Comparison of ENCODE assay signal across 1 cellular context in the genomic region with DNA sequence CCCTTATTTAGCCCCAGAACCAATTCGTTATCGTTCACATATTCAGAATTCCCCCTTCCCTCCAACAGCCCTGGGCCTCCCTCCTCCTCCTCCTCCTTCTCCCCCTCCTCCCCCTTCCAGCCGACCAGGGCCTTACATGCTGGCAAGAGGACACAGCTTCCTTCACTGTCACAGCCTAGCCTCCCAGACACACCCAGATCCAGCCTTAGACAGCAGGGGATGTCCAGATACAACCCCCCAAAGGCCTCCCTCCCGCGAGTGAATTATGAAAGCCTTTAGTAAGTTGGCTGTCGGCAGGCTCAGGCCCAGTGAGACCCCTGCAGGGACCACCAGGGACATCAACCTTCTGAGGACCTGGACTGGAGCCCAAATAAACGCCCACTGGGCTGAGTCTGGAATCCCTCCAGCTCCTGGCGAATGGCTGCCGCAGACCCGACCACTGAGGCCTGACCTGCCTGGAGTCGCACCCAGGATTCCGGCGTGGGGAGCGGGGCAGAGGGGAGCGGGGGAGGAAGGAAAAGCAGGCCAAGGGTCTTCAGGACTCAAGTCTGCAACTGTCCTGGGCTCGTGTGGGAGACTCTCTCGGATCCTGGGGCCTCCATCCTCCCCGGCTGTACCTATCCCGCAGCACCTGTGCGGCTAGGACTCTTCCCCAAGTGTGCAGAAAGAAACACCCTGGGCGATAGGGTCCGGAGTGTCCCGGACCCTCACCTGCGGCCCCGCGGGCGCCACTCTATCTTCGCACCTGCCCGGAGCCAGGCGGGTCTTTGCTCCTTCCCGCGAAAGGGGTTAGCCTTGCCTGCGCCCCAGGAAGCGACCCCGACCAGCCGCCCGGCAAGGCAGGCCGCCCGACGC.
TF ChIP-seq lines count a peak whose summit lies in the region.

No MANE protein-coding gene starts in this region.

TF ChIP-seq in HEK293, 187 proteins besides CTCF, POLR2A, EP300 and RAD21 (continued from another document and continues in another):
- TF ChIP-seq, protein P1, sequence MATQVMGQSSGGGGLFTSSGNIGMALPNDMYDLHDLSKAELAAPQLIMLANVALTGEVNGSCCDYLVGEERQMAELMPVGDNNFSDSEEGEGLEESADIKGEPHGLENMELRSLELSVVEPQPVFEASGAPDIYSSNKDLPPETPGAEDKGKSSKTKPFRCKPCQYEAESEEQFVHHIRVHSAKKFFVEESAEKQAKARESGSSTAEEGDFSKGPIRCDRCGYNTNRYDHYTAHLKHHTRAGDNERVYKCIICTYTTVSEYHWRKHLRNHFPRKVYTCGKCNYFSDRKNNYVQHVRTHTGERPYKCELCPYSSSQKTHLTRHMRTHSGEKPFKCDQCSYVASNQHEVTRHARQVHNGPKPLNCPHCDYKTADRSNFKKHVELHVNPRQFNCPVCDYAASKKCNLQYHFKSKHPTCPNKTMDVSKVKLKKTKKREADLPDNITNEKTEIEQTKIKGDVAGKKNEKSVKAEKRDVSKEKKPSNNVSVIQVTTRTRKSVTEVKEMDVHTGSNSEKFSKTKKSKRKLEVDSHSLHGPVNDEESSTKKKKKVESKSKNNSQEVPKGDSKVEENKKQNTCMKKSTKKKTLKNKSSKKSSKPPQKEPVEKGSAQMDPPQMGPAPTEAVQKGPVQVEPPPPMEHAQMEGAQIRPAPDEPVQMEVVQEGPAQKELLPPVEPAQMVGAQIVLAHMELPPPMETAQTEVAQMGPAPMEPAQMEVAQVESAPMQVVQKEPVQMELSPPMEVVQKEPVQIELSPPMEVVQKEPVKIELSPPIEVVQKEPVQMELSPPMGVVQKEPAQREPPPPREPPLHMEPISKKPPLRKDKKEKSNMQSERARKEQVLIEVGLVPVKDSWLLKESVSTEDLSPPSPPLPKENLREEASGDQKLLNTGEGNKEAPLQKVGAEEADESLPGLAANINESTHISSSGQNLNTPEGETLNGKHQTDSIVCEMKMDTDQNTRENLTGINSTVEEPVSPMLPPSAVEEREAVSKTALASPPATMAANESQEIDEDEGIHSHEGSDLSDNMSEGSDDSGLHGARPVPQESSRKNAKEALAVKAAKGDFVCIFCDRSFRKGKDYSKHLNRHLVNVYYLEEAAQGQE (tag by site-specific recombination; IDR thresholded peaks at IDR 0.05), result no peak
- no peak for TF ChIP-seq MYNN (tag by site-specific recombination; IDR thresholded peaks at IDR 0.05; ENCODE audit: borderline replicate concordance)
- TF ChIP-seq, protein P2, sequence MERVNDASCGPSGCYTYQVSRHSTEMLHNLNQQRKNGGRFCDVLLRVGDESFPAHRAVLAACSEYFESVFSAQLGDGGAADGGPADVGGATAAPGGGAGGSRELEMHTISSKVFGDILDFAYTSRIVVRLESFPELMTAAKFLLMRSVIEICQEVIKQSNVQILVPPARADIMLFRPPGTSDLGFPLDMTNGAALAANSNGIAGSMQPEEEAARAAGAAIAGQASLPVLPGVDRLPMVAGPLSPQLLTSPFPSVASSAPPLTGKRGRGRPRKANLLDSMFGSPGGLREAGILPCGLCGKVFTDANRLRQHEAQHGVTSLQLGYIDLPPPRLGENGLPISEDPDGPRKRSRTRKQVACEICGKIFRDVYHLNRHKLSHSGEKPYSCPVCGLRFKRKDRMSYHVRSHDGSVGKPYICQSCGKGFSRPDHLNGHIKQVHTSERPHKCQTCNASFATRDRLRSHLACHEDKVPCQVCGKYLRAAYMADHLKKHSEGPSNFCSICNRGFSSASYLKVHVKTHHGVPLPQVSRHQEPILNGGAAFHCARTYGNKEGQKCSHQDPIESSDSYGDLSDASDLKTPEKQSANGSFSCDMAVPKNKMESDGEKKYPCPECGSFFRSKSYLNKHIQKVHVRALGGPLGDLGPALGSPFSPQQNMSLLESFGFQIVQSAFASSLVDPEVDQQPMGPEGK (tag by site-specific recombination; IDR thresholded peaks at IDR 0.05), result peak; percentile 55; the same call in 1 of the 2 replicates
- peak; percentile 74; the same call in 1 of the 2 replicates for TF ChIP-seq KLF9 (tag by site-specific recombination; IDR thresholded peaks at IDR 0.05; ENCODE audit: low read depth)
- peak; percentile 73 for TF ChIP-seq ZBTB20 (tag by site-specific recombination; IDR thresholded peaks at IDR 0.05)
- TF ChIP-seq, protein P3, sequence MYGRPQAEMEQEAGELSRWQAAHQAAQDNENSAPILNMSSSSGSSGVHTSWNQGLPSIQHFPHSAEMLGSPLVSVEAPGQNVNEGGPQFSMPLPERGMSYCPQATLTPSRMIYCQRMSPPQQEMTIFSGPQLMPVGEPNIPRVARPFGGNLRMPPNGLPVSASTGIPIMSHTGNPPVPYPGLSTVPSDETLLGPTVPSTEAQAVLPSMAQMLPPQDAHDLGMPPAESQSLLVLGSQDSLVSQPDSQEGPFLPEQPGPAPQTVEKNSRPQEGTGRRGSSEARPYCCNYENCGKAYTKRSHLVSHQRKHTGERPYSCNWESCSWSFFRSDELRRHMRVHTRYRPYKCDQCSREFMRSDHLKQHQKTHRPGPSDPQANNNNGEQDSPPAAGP (tag by site-specific recombination; IDR thresholded peaks at IDR 0.05), result 0 out of 2 replicates have a peak, but pooled peaks have one; percentile 46
- TF ChIP-seq ZNF768 (tag by site-specific recombination; IDR thresholded peaks at IDR 0.05), result no peak
- TF ChIP-seq ZEB2 (tag by site-specific recombination; IDR thresholded peaks at IDR 0.05), result 0 out of 2 replicates have a peak, but pooled peaks have one; percentile 39
- TF ChIP-seq ZNF391 (tag by site-specific recombination; IDR thresholded peaks at IDR 0.05; ENCODE audit: borderline replicate concordance, low read depth), result no peak
- no peak for TF ChIP-seq ZNF24 (tag by site-specific recombination; IDR thresholded peaks at IDR 0.05)
- peak; percentile 68; the same call in 1 of the 2 replicates for TF ChIP-seq ZNF10 (tag by site-specific recombination; IDR thresholded peaks at IDR 0.05)
- TF ChIP-seq, protein P4, sequence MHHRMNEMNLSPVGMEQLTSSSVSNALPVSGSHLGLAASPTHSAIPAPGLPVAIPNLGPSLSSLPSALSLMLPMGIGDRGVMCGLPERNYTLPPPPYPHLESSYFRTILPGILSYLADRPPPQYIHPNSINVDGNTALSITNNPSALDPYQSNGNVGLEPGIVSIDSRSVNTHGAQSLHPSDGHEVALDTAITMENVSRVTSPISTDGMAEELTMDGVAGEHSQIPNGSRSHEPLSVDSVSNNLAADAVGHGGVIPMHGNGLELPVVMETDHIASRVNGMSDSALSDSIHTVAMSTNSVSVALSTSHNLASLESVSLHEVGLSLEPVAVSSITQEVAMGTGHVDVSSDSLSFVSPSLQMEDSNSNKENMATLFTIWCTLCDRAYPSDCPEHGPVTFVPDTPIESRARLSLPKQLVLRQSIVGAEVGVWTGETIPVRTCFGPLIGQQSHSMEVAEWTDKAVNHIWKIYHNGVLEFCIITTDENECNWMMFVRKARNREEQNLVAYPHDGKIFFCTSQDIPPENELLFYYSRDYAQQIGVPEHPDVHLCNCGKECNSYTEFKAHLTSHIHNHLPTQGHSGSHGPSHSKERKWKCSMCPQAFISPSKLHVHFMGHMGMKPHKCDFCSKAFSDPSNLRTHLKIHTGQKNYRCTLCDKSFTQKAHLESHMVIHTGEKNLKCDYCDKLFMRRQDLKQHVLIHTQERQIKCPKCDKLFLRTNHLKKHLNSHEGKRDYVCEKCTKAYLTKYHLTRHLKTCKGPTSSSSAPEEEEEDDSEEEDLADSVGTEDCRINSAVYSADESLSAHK (tag by site-specific recombination; IDR thresholded peaks at IDR 0.05), result no peak
- TF ChIP-seq ZBTB8A (tag by site-specific recombination; IDR thresholded peaks at IDR 0.05), result peak; percentile 99
- TF ChIP-seq, protein P5, sequence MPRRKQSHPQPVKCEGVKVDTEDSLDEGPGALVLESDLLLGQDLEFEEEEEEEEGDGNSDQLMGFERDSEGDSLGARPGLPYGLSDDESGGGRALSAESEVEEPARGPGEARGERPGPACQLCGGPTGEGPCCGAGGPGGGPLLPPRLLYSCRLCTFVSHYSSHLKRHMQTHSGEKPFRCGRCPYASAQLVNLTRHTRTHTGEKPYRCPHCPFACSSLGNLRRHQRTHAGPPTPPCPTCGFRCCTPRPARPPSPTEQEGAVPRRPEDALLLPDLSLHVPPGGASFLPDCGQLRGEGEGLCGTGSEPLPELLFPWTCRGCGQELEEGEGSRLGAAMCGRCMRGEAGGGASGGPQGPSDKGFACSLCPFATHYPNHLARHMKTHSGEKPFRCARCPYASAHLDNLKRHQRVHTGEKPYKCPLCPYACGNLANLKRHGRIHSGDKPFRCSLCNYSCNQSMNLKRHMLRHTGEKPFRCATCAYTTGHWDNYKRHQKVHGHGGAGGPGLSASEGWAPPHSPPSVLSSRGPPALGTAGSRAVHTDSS (tag by site-specific recombination; IDR thresholded peaks at IDR 0.05), result peak; percentile 69
- TF ChIP-seq ZIC2 (tag by site-specific recombination; IDR thresholded peaks at IDR 0.05), result peak; percentile 98
- TF ChIP-seq, protein P6, sequence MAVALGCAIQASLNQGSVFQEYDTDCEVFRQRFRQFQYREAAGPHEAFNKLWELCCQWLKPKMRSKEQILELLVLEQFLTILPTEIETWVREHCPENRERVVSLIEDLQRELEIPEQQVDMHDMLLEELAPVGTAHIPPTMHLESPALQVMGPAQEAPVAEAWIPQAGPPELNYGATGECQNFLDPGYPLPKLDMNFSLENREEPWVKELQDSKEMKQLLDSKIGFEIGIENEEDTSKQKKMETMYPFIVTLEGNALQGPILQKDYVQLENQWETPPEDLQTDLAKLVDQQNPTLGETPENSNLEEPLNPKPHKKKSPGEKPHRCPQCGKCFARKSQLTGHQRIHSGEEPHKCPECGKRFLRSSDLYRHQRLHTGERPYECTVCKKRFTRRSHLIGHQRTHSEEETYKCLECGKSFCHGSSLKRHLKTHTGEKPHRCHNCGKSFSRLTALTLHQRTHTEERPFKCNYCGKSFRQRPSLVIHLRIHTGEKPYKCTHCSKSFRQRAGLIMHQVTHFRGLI (tag by site-specific recombination; IDR thresholded peaks at IDR 0.05), result no peak
- TF ChIP-seq ZFP37 (tag by site-specific recombination; IDR thresholded peaks at IDR 0.05), result no peak
- TF ChIP-seq KLF1 (tag by site-specific recombination; IDR thresholded peaks at IDR 0.05), result peak; percentile 57
- TF ChIP-seq ZBTB17 (tag by site-specific recombination; IDR thresholded peaks at IDR 0.05), result peak; percentile 71
- no peak for TF ChIP-seq ZNF175 (tag by site-specific recombination; IDR thresholded peaks at IDR 0.05)
- no peak for TF ChIP-seq ZBTB21 (tag by site-specific recombination; IDR thresholded peaks at IDR 0.05)
- peak; percentile 24; the same call in 1 of the 2 replicates for TF ChIP-seq KLF7 (tag by site-specific recombination; IDR thresholded peaks at IDR 0.05; ENCODE audit: borderline replicate concordance)
- TF ChIP-seq OVOL3 (tag by site-specific recombination; IDR thresholded peaks at IDR 0.05), result no peak
- TF ChIP-seq HOXC10 (CRISPR knock-in tag; IDR thresholded peaks at IDR 0.05), result no peak
- TF ChIP-seq ZNF830 (tag by site-specific recombination; IDR thresholded peaks at IDR 0.05; ENCODE audit: low read depth), result no peak
- TF ChIP-seq GLIS1 (tag by site-specific recombination; IDR thresholded peaks at IDR 0.05), result peak; percentile 96
- 0 out of 2 replicates have a peak, but pooled peaks have one; percentile 28 for TF ChIP-seq ZNF843 (tag by site-specific recombination; IDR thresholded peaks at IDR 0.05)
- TF ChIP-seq ZNF664 (tag by site-specific recombination; IDR thresholded peaks at IDR 0.05), result no peak
- TF ChIP-seq ZNF660 (tag by site-specific recombination; IDR thresholded peaks at IDR 0.05), result peak; percentile 13; the same call in 1 of the 2 replicates
- peak; percentile 83 for TF ChIP-seq ZNF600 (tag by site-specific recombination; IDR thresholded peaks at IDR 0.05)
- TF ChIP-seq ZXDB (tag by site-specific recombination; IDR thresholded peaks at IDR 0.05), result peak; percentile 27; the same call in 1 of the 2 replicates
- 0 out of 2 replicates have a peak, but pooled peaks have one; percentile 60 for TF ChIP-seq KLF16 (tag by site-specific recombination; IDR thresholded peaks at IDR 0.05)
- TF ChIP-seq ZBTB1 (tag by site-specific recombination; IDR thresholded peaks at IDR 0.05), result no peak
- TF ChIP-seq ZFP69B (tag by site-specific recombination; IDR thresholded peaks at IDR 0.05), result peak; percentile 28; the same call in 1 of the 2 replicates
- TF ChIP-seq, protein P7, sequence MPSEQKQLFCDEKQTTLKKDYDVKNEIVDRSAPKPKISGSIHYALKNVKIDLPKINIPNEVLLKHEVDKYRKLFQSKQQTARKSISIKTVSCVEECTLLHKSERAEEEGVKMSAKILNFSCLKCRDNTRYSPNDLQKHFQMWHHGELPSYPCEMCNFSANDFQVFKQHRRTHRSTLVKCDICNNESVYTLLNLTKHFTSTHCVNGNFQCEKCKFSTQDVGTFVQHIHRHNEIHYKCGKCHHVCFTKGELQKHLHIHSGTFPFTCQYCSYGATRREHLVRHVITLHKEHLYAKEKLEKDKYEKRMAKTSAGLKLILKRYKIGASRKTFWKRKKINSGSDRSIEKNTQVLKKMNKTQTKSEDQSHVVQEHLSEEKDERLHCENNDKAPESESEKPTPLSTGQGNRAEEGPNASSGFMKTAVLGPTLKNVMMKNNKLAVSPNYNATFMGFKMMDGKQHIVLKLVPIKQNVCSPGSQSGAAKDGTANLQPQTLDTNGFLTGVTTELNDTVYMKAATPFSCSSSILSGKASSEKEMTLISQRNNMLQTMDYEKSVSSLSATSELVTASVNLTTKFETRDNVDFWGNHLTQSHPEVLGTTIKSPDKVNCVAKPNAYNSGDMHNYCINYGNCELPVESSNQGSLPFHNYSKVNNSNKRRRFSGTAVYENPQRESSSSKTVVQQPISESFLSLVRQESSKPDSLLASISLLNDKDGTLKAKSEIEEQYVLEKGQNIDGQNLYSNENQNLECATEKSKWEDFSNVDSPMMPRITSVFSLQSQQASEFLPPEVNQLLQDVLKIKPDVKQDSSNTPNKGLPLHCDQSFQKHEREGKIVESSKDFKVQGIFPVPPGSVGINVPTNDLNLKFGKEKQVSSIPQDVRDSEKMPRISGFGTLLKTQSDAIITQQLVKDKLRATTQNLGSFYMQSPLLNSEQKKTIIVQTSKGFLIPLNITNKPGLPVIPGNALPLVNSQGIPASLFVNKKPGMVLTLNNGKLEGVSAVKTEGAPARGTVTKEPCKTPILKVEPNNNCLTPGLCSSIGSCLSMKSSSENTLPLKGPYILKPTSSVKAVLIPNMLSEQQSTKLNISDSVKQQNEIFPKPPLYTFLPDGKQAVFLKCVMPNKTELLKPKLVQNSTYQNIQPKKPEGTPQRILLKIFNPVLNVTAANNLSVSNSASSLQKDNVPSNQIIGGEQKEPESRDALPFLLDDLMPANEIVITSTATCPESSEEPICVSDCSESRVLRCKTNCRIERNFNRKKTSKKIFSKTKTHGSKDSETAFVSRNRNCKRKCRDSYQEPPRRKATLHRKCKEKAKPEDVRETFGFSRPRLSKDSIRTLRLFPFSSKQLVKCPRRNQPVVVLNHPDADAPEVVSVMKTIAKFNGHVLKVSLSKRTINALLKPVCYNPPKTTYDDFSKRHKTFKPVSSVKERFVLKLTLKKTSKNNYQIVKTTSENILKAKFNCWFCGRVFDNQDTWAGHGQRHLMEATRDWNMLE (tag by site-specific recombination; conservative IDR thresholded peaks at IDR 0.05; ENCODE audit: low read depth), result no peak
- TF ChIP-seq ZNF341 (tag by site-specific recombination; IDR thresholded peaks at IDR 0.05; ENCODE audit: low read depth), result peak; percentile 43; the same call in 1 of the 2 replicates
